In the genomic region with DNA sequence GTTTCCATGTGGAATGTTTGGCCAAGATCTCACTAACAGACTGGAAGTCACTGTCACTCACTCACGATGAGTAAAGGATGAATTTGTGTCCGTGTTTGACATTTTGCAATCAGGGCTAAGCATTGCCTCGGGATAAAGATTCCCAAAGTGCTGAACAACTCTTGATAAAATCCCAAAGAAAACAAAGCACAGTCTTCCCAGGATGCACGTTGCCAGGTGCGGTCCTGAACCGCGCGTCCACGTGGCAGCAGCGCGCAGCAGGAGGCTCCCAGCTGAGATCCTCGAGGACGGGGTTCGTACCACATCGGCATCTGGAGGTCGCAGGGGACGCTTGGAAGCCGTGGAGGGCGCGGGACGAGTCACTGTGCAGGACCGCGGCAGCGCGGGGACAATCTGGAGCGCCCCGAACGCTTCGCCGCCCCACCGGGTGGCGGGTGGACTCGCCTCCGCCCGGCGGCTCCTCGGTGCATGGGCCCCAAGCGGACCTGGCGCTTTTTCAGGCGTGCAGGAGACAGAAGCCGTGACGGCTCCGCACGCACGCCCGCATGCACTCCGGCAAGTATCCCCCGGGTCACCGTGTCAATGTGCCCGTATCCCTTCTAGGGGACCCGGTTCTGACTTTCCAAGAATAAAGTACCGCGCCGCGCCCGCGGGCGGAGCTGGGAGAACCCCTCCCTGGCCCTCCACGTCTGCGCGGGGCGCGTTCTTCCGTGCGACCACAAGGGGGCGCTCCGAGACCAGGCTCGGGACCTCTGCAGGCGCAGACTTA, we compare ENCODE assay signal across 9 cellular contexts. TPM values are rescaled to one million over a fixed set of nuclear protein-coding genes. Genes with fewer than 3 reads are reported as not detected.
DNase-seq lines count a peak whose midpoint lies in the region; ATAC-seq, FAIRE-seq and TF ChIP-seq lines count a peak whose summit lies in the region.
"Had no signal": no experiment of that assay in that cellular context is flagged by ENCODE, and none has a peak within 500 bp of the region (broad histone marks: within the 10 kb centered on the region; RNA-seq: fewer than 3 reads in every experiment).

No MANE protein-coding gene starts in this region.

- H3K79me2 ChIP-seq in Karpas-422 (ENCODE audit: low read length) = no peaks in the 10 kb centered on the region

- H3K9ac ChIP-seq in Karpas-422 (ENCODE audit: low read length) = no peak overlapping the region

- H3K9me3 ChIP-seq in Karpas-422 (ENCODE audit: low read length) (no peaks in the 10 kb centered on the region), pancreas (no peaks in the 10 kb centered on the region), tibial nerve (no peaks in the 10 kb centered on the region)

- WGBS in pancreas, 2 donors = 2 to 3% methylated on average over 55 to 69 of the region's 69 CpGs
- 4 to 8% methylated on average over 23 to 57 of the region's 69 CpGs for WGBS in tibial nerve, 2 donors

- FAIRE-seq in frontal cortex (lab: Jason Lieb, UNC) = no peak
- FAIRE-seq in pancreas (lab: Jason Lieb, UNC) = no peak
- FAIRE-seq: endometrium had no signal

- peak overlapping the region; percentile 67 for H3K4me3 Mint-ChIP-seq in activated T-cell treated with anti-CD3 and anti-CD28 coated beads, Interleukin-2, amount 50 U/mL, for 4 hours

- no peaks in the 10 kb centered on the region for H3K9me2 ChIP-seq in Karpas-422 (replicated peaks; ENCODE audit: insufficient read depth, low read length)

- peak; percentile 70 for DNase-seq in COLO829 (ENCODE audit: low spot score)
- peak; percentile 94 for DNase-seq in Karpas-422
- peak; percentile 90 for DNase-seq in activated T-cell treated with anti-CD3 and anti-CD28 coated beads, Interleukin-2, amount 50 U/mL, for 4 hours
- peak; percentile 76 to 84 for DNase-seq in frontal cortex (ENCODE audit: low spot score in 2 of 2)
- DNase-seq in pancreas = peak; percentile 74 to 99 (median 88)
- peak; percentile 78 to 89 for DNase-seq in tibial nerve (ENCODE audit: low spot score in 2 of 2)
- DNase-seq in NCI-H2196 (lab: John Stamatoyannopoulos, UW; ENCODE audit: unreplicated experiment) = no peak

- H3K4me2 ChIP-seq in Karpas-422 (ENCODE audit: low read depth, low read length, poor library complexity, severe bottlenecking) = peak overlapping the region; percentile 27

- no peak for TF ChIP-seq EP300 in tibial nerve (IDR thresholded peaks at IDR 0.05)

- H3K36me3 ChIP-seq in Karpas-422 (ENCODE audit: insufficient read depth, low read length) (no peaks in the 10 kb centered on the region), pancreas (no peaks in the 10 kb centered on the region), tibial nerve (no peaks in the 10 kb centered on the region)

- peaks cover 5% of the 10 kb centered on the region for H3K4me1 Mint-ChIP-seq in activated T-cell treated with anti-CD3 and anti-CD28 coated beads, Interleukin-2, amount 50 U/mL, for 4 hours (ENCODE audit: low read depth)

- H3K27ac ChIP-seq in Karpas-422 (ENCODE audit: low read length) = no peak overlapping the region
- H3K27ac ChIP-seq in pancreas = no peak overlapping the region
- H3K27ac ChIP-seq in tibial nerve = no peak overlapping the region

- no peak for TF ChIP-seq POLR2A in tibial nerve (IDR thresholded peaks at IDR 0.05)

- no peaks in the 10 kb centered on the region; the same call in 1 of the 2 replicates for H4K20me1 ChIP-seq in Karpas-422 (ENCODE audit: insufficient read depth, low read depth, low read length)

- H3K27me3 ChIP-seq in Karpas-422 (ENCODE audit: low read length) (no peaks in the 10 kb centered on the region), pancreas (peaks cover 0 to 3% (median 0%) of the 10 kb centered on the region in 4 donors), tibial nerve (peaks cover 0 to 13% of the 10 kb centered on the region in 2 donors)

- peaks cover 32% of the 10 kb centered on the region for H3K27me3 Mint-ChIP-seq in activated T-cell treated with anti-CD3 and anti-CD28 coated beads, Interleukin-2, amount 50 U/mL, for 4 hours (ENCODE audit: low read depth)

- no peaks in the 10 kb centered on the region for H3K9me3 Mint-ChIP-seq in activated T-cell treated with anti-CD3 and anti-CD28 coated beads, Interleukin-2, amount 50 U/mL, for 4 hours

- H3K4me1 ChIP-seq in Karpas-422 (ENCODE audit: low read length) (0 out of 2 replicates have a peak, but pooled peaks cover 2% of the 10 kb centered on the region), pancreas (peaks cover 5 to 11% (median 6%) of the 10 kb centered on the region in 3 donors), tibial nerve (peaks cover 0 to 11% (median 3%) of the 10 kb centered on the region in 4 donors)

- H3K4me3 ChIP-seq in Karpas-422 (ENCODE audit: low read length) (no peak overlapping the region), pancreas (peak overlapping the region in 3 of 4 donors; percentile 12 to 54 (median 40)), tibial nerve (peak overlapping the region; percentile 20 to 54 (median 43))

- peak; percentile 98 to 100 (median 99) for TF ChIP-seq CTCF in pancreas (IDR thresholded peaks at IDR 0.05)
- peak; percentile 95 to 99 (median 97) for TF ChIP-seq CTCF in tibial nerve (IDR thresholded peaks at IDR 0.05)

- H2AFZ ChIP-seq in Karpas-422 (ENCODE audit: low read length) = no peak overlapping the region

- H3K36me3 Mint-ChIP-seq in activated T-cell treated with anti-CD3 and anti-CD28 coated beads, Interleukin-2, amount 50 U/mL, for 4 hours (ENCODE audit: insufficient read depth) = no peaks in the 10 kb centered on the region

- ATAC-seq in GM21723 (IDR thresholded peaks at IDR 0.05; ENCODE audit: unreplicated experiment) (peak; percentile 94), pancreas (peak; percentile 94 to 97 (median 96))
- peak; percentile 96 to 98 for ATAC-seq in activated T-cell treated with anti-CD3 and anti-CD28 coated beads, Interleukin-2, amount 50 U/mL, for 4 hours

- intact Hi-C loops in pancreas (cut with DNase I) = loop anchor here in 1 of 3 donors (5.0 kb wide), 1 partner anchor 74 kb away; no protein-coding TSS in a partner anchor

RNA-seq across cellular contexts. Expression of a gene that starts 17.7 kb away (rescaled TPM):
- not detected in 2 replicates for total RNA-seq in Karpas-422 (2014; rRNA removed; shearing (Covaris generic); ENCODE audit: low replicate concordance)
- under 1 TPM in 1 of 3 donors, not detected in 2; 0.08 TPM for total RNA-seq in activated T-cell treated with anti-CD3 and anti-CD28 coated beads, Interleukin-2, amount 50 U/mL, for 4 hours
- total RNA-seq in frontal cortex = not detected
- under 1 TPM in 1 of 6 donors, not detected in 5; 0.09 TPM for total RNA-seq in pancreas
- polyA plus RNA-seq in pancreas = not detected
- total RNA-seq in tibial nerve = not detected

RNA-seq across cellular contexts. Expression of a gene that starts 36.1 kb away (rescaled TPM):
- total RNA-seq in Karpas-422 (2014; rRNA removed; shearing (Covaris generic); ENCODE audit: low replicate concordance) = not detected in 2 replicates
- total RNA-seq in activated T-cell treated with anti-CD3 and anti-CD28 coated beads, Interleukin-2, amount 50 U/mL, for 4 hours = not detected
- total RNA-seq in frontal cortex = not detected
- under 1 TPM in 5 of 6 donors, not detected in 1; 0.03 to 0.25 (median 0.09) TPM for total RNA-seq in pancreas
- under 1 TPM; 0.02 to 0.04 TPM for polyA plus RNA-seq in pancreas
- total RNA-seq in tibial nerve = not detected
